10 cellular contexts compared by ENCODE assay signal in genomic region chr1:241485554-241485992, GRCh38. TPM values are rescaled to one million over a fixed set of nuclear protein-coding genes. Genes with fewer than 3 reads are reported as not detected.
DNase-seq lines count a peak whose midpoint lies in the region; ATAC-seq, FAIRE-seq and TF ChIP-seq lines count a peak whose summit lies in the region.
"Had no signal": no experiment of that assay in that cellular context is flagged by ENCODE, and none has a peak within 500 bp of the region (broad histone marks: within the 10 kb centered on the region; RNA-seq: fewer than 3 reads in every experiment).

No MANE protein-coding gene starts in this region.

- H3K4me3 ChIP-seq in AG04450 (ENCODE audit: low read depth, low read length) (no peak overlapping the region), gastroesophageal sphincter (no peak overlapping the region)
- H3K4me3 ChIP-seq: thoracic aorta had no signal

- H3K4me1 Mint-ChIP-seq in chondrocyte (ENCODE audit: low read depth): peaks cover 34% of the 10 kb centered on the region

- FAIRE-seq in GM18507 (lab: Jason Lieb, UNC): peak; percentile 74

- H3K27ac Mint-ChIP-seq in chondrocyte (ENCODE audit: unreplicated experiment): no peak overlapping the region

- no peaks in the 10 kb centered on the region for H3K36me3 Mint-ChIP-seq in chondrocyte (ENCODE audit: low read depth)

- H3K9me3 ChIP-seq in AG04450 (ENCODE audit: control insufficient read depth, insufficient read depth, low read length) (no peaks in the 10 kb centered on the region), gastroesophageal sphincter (no peaks in the 10 kb centered on the region)
- H3K9me3 ChIP-seq: thoracic aorta had no signal

- H3K4me1 ChIP-seq in gastroesophageal sphincter: no peaks in the 10 kb centered on the region

- 84 to 94% methylated on average over 2 of the region's 4 CpGs for WGBS in gastroesophageal sphincter (ENCODE audit: low coverage in 1 of 2), 2 donors

- in situ Hi-C loops in G401 (cut with HindIII; ENCODE audit: low sequenced_read_pairs): no loop called here

- H3K36me3 ChIP-seq in gastroesophageal sphincter: no peaks in the 10 kb centered on the region
- H3K36me3 ChIP-seq: thoracic aorta had no signal

- ATAC-seq in HG02798 (IDR thresholded peaks at IDR 0.05; ENCODE audit: poor library complexity, unreplicated experiment): peak; percentile 73
- no peak for ATAC-seq in gastroesophageal sphincter

- no peak overlapping the region for H3K27ac ChIP-seq in AG04450 (ENCODE audit: low read depth, low read length)
- H3K27ac ChIP-seq in gastroesophageal sphincter: no peak overlapping the region
- H3K27ac ChIP-seq: epithelial cell of prostate, thoracic aorta had no signal

- H3K4me3 Mint-ChIP-seq in chondrocyte (ENCODE audit: unreplicated experiment): no peak overlapping the region

- no peak for DNase-seq in AG04450 (ENCODE audit: low read depth, low spot score)
- no peak for DNase-seq in GM18507 (ENCODE audit: extremely low spot score, insufficient read length, low read depth)
- DNase-seq in NCI-H1694 treated with DMSO at 0.1 percent for 48 hours (lab: John Stamatoyannopoulos, UW): peak; percentile 50
- no peak for DNase-seq in chondrocyte (ENCODE audit: low spot score)
- DNase-seq in G401 (ENCODE audit: low spot score): no peak
- no peak for DNase-seq in occipital lobe (lab: John Stamatoyannopoulos, UW)

- H3K9me3 Mint-ChIP-seq in chondrocyte (ENCODE audit: low read depth): peaks cover 5% of the 10 kb centered on the region

- no peak for TF ChIP-seq POLR2A in gastroesophageal sphincter (IDR thresholded peaks at IDR 0.05)

- H3K27me3 ChIP-seq in AG04450 (ENCODE audit: control insufficient read depth, insufficient read depth, low read length) (no peaks in the 10 kb centered on the region), gastroesophageal sphincter (no peaks in the 10 kb centered on the region)

- H3K27me3 Mint-ChIP-seq in chondrocyte (ENCODE audit: low read depth): no peaks in the 10 kb centered on the region

- CTCF ChIA-PET in AG04450 (lab: Charles Lee): interaction anchor here (0.6 to 1.9 kb wide), 18 partner anchors 8 to 753 kb away, joined by 3 to 9 read pairs (median 4); no protein-coding TSS in a partner anchor

- POLR2A ChIA-PET in AG04450 (lab: Yijun Ruan, JAX): no interaction called here

- peak; percentile 53 for TF ChIP-seq CTCF in AG04450 (IDR thresholded peaks at IDR 0.05; ENCODE audit: low read depth, low read length)
- peak; percentile 73 for TF ChIP-seq CTCF in chondrocyte (IDR thresholded peaks at IDR 0.05)
- no peak for TF ChIP-seq CTCF in gastroesophageal sphincter (IDR thresholded peaks at IDR 0.05)

- TF ChIP-seq EP300 in gastroesophageal sphincter (IDR thresholded peaks at IDR 0.05): no peak

RNA-seq across cellular contexts. Expression of gene FH, which starts 34.0 kb away (rescaled TPM):
- 80.6 and 104 TPM in 2 replicates for polyA plus RNA-seq in AG04450 (2011; rRNA removed)
- 33.7 and 62.1 TPM in 2 replicates for polyA minus RNA-seq in AG04450 (2011; rRNA and poly(A)+ RNA removed)
- total RNA-seq in chondrocyte (57.9 to 65.6 TPM (median 59.7 TPM) in 3 replicates), occipital lobe (56.9 TPM), gastroesophageal sphincter (10 to 100 TPM; 61.4 to 96.5 (median 72.8) TPM)
- total RNA-seq in G401 (2014; rRNA removed; shearing (Covaris generic)): 126 and 145 TPM in 2 replicates

RNA-seq across cellular contexts. Expression of gene KMO, which starts 46.6 kb away (rescaled TPM):
- polyA plus RNA-seq in AG04450 (2011; rRNA removed): 0.04 and 0.07 TPM in 2 replicates
- 0.22 TPM in 1 of 2 replicates, not detected in the other for polyA minus RNA-seq in AG04450 (2011; rRNA and poly(A)+ RNA removed)
- total RNA-seq in chondrocyte (not detected in 3 replicates), occipital lobe (0.47 TPM), gastroesophageal sphincter (1 to 10 TPM in 2 of 4 donors, under 1 TPM in 1, not detected in 1; 0.62 to 3.1 (median 1.1) TPM)
- not detected in 2 replicates for total RNA-seq in G401 (2014; rRNA removed; shearing (Covaris generic))

Comparison
In these comparisons a context has a peak if more than half of its experiments do, and no peak if none do; other contexts are left out.
1. CTCF ChIP-seq: peak in AG04450 (single experiment) and chondrocyte (single experiment); none in gastroesophageal sphincter (0 of 4).